In the genomic region with DNA sequence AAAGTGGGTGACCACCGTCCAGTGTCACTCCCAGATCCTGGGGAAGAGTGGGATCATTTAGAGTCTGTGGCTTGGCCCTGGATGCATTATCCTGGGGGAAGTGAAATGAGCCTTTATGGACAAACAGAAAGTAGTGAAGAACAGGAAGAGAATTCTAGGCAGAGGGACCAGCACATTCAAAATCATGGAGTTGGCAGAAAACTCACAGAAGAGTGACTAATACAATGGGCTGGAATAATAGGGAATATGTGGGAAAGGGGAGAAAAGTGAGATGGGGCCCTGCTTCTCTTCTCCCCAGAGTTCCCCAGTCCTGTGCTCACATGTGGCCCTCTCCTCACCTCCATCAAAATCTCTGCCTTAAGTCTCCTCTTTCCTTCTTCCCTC, we compare ENCODE assay signal across 16 cellular contexts.
A peak's percentile ranks its signal among the peaks of the same experiment; 100 is the strongest.
DNase-seq lines count a peak whose midpoint lies in the region; ATAC-seq lines count a peak whose summit lies in the region.
"Had no signal": no experiment of that assay in that cellular context is flagged by ENCODE, and none has a peak within 500 bp of the region (broad histone marks: within the 10 kb centered on the region; RNA-seq: fewer than 3 reads in every experiment).

No MANE protein-coding gene starts in this region.

- H4K20me1 ChIP-seq in GM23248 (ENCODE audit: insufficient read depth): no peaks in the 10 kb centered on the region
- H4K20me1 ChIP-seq: BLaER1 had no signal

- no peak overlapping the region for H3K4me3 Mint-ChIP-seq in T-helper 2 cell treated with Interferon-gamma antibody and Interleukin-4, amounts not matched to agents 5 μg/mL and 100 μg/mL, for 36 hours
- H3K4me3 Mint-ChIP-seq: activated naive CD8-positive, alpha-beta T cell treated with anti-CD3 and anti-CD28 coated beads for 36 hours; activated T-cell treated with anti-CD3 and anti-CD28 coated beads, Interleukin-2, amount 50 U/mL, for 24 hours had no signal

- no peaks in the 10 kb centered on the region for H3K9me2 ChIP-seq in GM23248 (ENCODE audit: insufficient read depth)

- H3K36me3 ChIP-seq in GM23248 (ENCODE audit: low read depth) (no peaks in the 10 kb centered on the region), adipocyte (ENCODE audit: control insufficient read depth, insufficient read depth, low read length, severe bottlenecking) (peaks cover 9% of the 10 kb centered on the region), stomach smooth muscle (ENCODE audit: control insufficient read depth in 2 of 2, insufficient read depth in 2 of 2, low read length in 2 of 2) (peaks cover 3 to 4% of the 10 kb centered on the region in 2 donors)
- H3K36me3 ChIP-seq: BLaER1 had no signal

- H3K4me1 ChIP-seq in GM23248 (ENCODE audit: insufficient read depth): peaks cover 21% of the 10 kb centered on the region
- H3K4me1 ChIP-seq in adipocyte (ENCODE audit: control insufficient read depth, insufficient read depth, low read length): peaks cover 45% of the 10 kb centered on the region
- H3K4me1 ChIP-seq in stomach smooth muscle (ENCODE audit: control insufficient read depth, insufficient read depth, low read length): peaks cover 27% of the 10 kb centered on the region

- no peaks in the 10 kb centered on the region for H3K9me3 Mint-ChIP-seq in T-helper 2 cell treated with Interferon-gamma antibody and Interleukin-4, amounts not matched to agents 5 μg/mL and 100 μg/mL, for 36 hours
- H3K9me3 Mint-ChIP-seq: activated naive CD8-positive, alpha-beta T cell treated with anti-CD3 and anti-CD28 coated beads for 36 hours; activated T-cell treated with anti-CD3 and anti-CD28 coated beads, Interleukin-2, amount 50 U/mL, for 24 hours had no signal

- DNase-seq in GM23248 (peak; percentile 49), adipocyte (ENCODE audit: low read depth) (no peak), fibroblast of peridontal ligament (ENCODE audit: extremely low read depth) (peak; percentile 55), amniotic stem cell (lab: John Stamatoyannopoulos, UW) (no peak)
- DNase-seq in T-helper 2 cell treated with Interferon-gamma antibody and Interleukin-4, amounts not matched to agents 5 μg/mL and 100 μg/mL, for 36 hours (ENCODE audit: low spot score): no peak
- DNase-seq: activated naive CD8-positive, alpha-beta T cell treated with anti-CD3 and anti-CD28 coated beads for 36 hours; activated T-cell treated with anti-CD3 and anti-CD28 coated beads, Interleukin-2, amount 50 U/mL, for 24 hours; Karpas-422; NCI-H1436; stimulated activated naive CD4-positive, alpha-beta T cell treated with Interleukin-2 at 50 U/mL for 16 hours had no signal

- H3K4me3 ChIP-seq in GM23248 (no peak overlapping the region), adipocyte (ENCODE audit: low read length) (no peak overlapping the region), stomach smooth muscle (ENCODE audit: low read length in 2 of 2) (no peak overlapping the region)
- H3K4me3 ChIP-seq: BLaER1, SK-N-MC had no signal

- no peak for ATAC-seq in HG03469 (IDR thresholded peaks at IDR 0.05; ENCODE audit: unreplicated experiment)

- no peak overlapping the region for H3K27ac Mint-ChIP-seq in T-helper 2 cell treated with Interferon-gamma antibody and Interleukin-4, amounts not matched to agents 5 μg/mL and 100 μg/mL, for 36 hours
- H3K27ac Mint-ChIP-seq: activated naive CD8-positive, alpha-beta T cell treated with anti-CD3 and anti-CD28 coated beads for 36 hours; activated T-cell treated with anti-CD3 and anti-CD28 coated beads, Interleukin-2, amount 50 U/mL, for 24 hours had no signal

- H3K9ac ChIP-seq in GM23248 (no peak overlapping the region), adipocyte (ENCODE audit: low read length) (peak overlapping the region; percentile 80), stomach smooth muscle (ENCODE audit: low read length in 2 of 2) (no peak overlapping the region)
- H3K9ac ChIP-seq: BLaER1, parathyroid adenoma had no signal

- H3K27me3 Mint-ChIP-seq in T-helper 2 cell treated with Interferon-gamma antibody and Interleukin-4, amounts not matched to agents 5 μg/mL and 100 μg/mL, for 36 hours (ENCODE audit: low read depth): no peaks in the 10 kb centered on the region
- H3K27me3 Mint-ChIP-seq: activated naive CD8-positive, alpha-beta T cell treated with anti-CD3 and anti-CD28 coated beads for 36 hours; activated T-cell treated with anti-CD3 and anti-CD28 coated beads, Interleukin-2, amount 50 U/mL, for 24 hours had no signal

- in situ Hi-C loops in GM23248 (cut with MboI): loop anchor here (5.0 to 25.0 kb wide), 4 partner anchors 136 to 828 kb away; no protein-coding TSS in a partner anchor

- H3K4me1 Mint-ChIP-seq in T-helper 2 cell treated with Interferon-gamma antibody and Interleukin-4, amounts not matched to agents 5 μg/mL and 100 μg/mL, for 36 hours (ENCODE audit: low read depth): peaks cover 12% of the 10 kb centered on the region

- H3K27ac ChIP-seq in GM23248 (no peak overlapping the region), stomach smooth muscle (ENCODE audit: low read length) (peak overlapping the region; percentile 31)
- H3K27ac ChIP-seq: BLaER1, HL-60, SK-N-MC had no signal

- H3K27me3 ChIP-seq in GM23248 (replicated peaks; ENCODE audit: insufficient read depth) (no peaks in the 10 kb centered on the region), adipocyte (replicated peaks; ENCODE audit: control insufficient read depth, insufficient read depth, low read length) (no peaks in the 10 kb centered on the region), stomach smooth muscle (ENCODE audit: control insufficient read depth in 1 of 2, insufficient read depth in 2 of 2, low read length in 2 of 2) (no peaks in the 10 kb centered on the region)
- H3K27me3 ChIP-seq: BLaER1 had no signal

- H2AFZ ChIP-seq in GM23248: no peak overlapping the region
- H2AFZ ChIP-seq: parathyroid adenoma had no signal

- 68 to 74% methylated on average over 1 of the region's 1 CpG for WGBS in GM23248 (ENCODE audit: low coverage in 1 of 2, low lambda C conversion rate in 2 of 2, missing lambda C conversion rate in 2 of 2), 2 experiments

- H3K79me2 ChIP-seq in GM23248 (ENCODE audit: insufficient read depth): no peaks in the 10 kb centered on the region
- H3K79me2 ChIP-seq: parathyroid adenoma had no signal

- H3F3A ChIP-seq in GM23248 (ENCODE audit: insufficient read depth): no peaks in the 10 kb centered on the region

- no peak overlapping the region for H3K4me2 ChIP-seq in GM23248 (ENCODE audit: unreplicated experiment)
- H3K4me2 ChIP-seq: BLaER1 had no signal

- H3K9me3 ChIP-seq in GM23248 (ENCODE audit: low read depth): no peaks in the 10 kb centered on the region
- no peaks in the 10 kb centered on the region for H3K9me3 ChIP-seq in adipocyte (ENCODE audit: control insufficient read depth, low read length)
- no peaks in the 10 kb centered on the region for H3K9me3 ChIP-seq in stomach smooth muscle (ENCODE audit: control insufficient read depth in 2 of 2, low read length in 2 of 2)
- H3K9me3 ChIP-seq: BLaER1 had no signal

- no peaks in the 10 kb centered on the region for H3K36me3 Mint-ChIP-seq in T-helper 2 cell treated with Interferon-gamma antibody and Interleukin-4, amounts not matched to agents 5 μg/mL and 100 μg/mL, for 36 hours (ENCODE audit: low read depth)

Comparison
In these comparisons a context has a peak if more than half of its experiments do, and no peak if none do; other contexts are left out.
1. DNase-seq: peak in GM23248 (single experiment) and fibroblast of peridontal ligament (single experiment); none in adipocyte (single experiment), amniotic stem cell (single experiment) and T-helper 2 cell treated with Interferon-gamma antibody and Interleukin-4, amounts not matched to agents 5 μg/mL and 100 μg/mL, for 36 hours (single experiment).